12 cellular contexts compared by ENCODE assay signal in the genomic region with DNA sequence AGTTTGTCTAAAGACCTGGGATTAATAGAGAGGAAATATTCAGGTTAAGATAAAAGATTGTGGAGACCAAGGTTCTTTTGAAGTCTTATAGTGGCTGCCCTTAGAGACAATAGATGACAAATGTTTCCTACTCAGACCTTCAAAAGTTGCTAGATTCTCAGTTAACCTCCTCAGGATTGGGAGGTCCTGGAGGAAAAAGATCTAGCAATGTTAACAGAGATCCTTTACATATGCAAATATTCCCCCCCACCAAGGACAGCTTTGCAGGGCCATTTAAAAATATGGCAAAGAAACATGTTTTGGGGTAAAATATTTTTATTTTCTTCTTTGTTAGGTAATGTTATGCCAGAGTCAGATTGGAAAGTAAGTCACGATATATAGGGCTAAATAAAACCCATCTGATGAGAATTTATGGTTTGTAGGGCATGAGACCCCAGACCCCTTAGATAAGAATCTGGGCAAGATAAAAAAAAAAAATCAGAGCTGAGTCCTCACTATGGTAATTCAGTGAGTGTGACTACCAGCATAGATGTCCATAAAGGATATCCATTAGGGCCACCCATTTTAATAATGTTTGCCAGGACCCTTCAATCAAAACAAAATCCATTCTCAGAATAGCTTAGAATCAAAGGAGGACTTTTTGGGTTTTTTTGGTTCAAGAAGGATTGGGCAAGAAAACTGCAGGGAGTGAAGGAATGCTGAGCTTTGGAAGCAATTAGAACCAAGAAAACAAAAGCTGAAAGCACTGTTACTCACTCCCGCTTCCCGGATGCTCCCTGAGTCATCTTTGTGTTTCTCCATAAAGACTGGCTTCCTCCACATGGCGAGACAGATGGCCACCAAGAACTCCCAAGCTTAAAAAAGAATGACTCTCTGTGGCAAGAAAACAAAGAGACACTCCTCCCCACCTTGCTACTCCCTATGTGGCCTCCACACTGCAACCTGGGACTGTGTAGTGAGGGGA. TPM values are rescaled to one million over a fixed set of nuclear protein-coding genes. Genes with fewer than 3 reads are reported as not detected.
A peak's percentile ranks its signal among the peaks of the same experiment; 100 is the strongest.
DNase-seq lines count a peak whose midpoint lies in the region; FAIRE-seq and TF ChIP-seq lines count a peak whose summit lies in the region.
"Had no signal": no experiment of that assay in that cellular context is flagged by ENCODE, and none has a peak within 500 bp of the region (broad histone marks: within the 10 kb centered on the region; RNA-seq: fewer than 3 reads in every experiment).

No MANE protein-coding gene starts in this region.

- H3K27me3 Mint-ChIP-seq in chondrocyte (ENCODE audit: low read depth): peaks cover 5% of the 10 kb centered on the region

- peak overlapping the region; percentile 61 for H3K27ac ChIP-seq in smooth muscle cell (ENCODE audit: low read depth)

- peak; percentile 84 for FAIRE-seq in H54 (lab: Jason Lieb, UNC)

- TF ChIP-seq POLR2A in H54 (IDR thresholded peaks at IDR 0.05; ENCODE audit: low read depth, low read length): no peak

- H3K27me3 ChIP-seq in adipocyte (replicated peaks; ENCODE audit: control insufficient read depth, insufficient read depth, low read length) (no peaks in the 10 kb centered on the region), smooth muscle cell (ENCODE audit: low read depth) (no peaks in the 10 kb centered on the region)

- WGBS in smooth muscle cell (ENCODE audit: low lambda C conversion rate): 14% methylated on average over 4 of the region's 4 CpGs

- no peaks in the 10 kb centered on the region for H4K20me1 ChIP-seq in smooth muscle cell (ENCODE audit: low read depth)

- peaks cover 6% of the 10 kb centered on the region for H3K4me1 ChIP-seq in adipocyte (ENCODE audit: control insufficient read depth, insufficient read depth, low read length)
- peaks cover 6% of the 10 kb centered on the region for H3K4me1 ChIP-seq in smooth muscle cell (ENCODE audit: low read depth)

- H3K4me2 ChIP-seq in smooth muscle cell: peak overlapping the region; percentile 52

- DNase-seq in H54 (ENCODE audit: insufficient read length, low spot score) (peak; percentile 86), adipocyte (ENCODE audit: low read depth) (peak; percentile 90), glomerular visceral epithelial cell (ENCODE audit: extremely low spot score) (peak; percentile 68), smooth muscle cell (lab: John Stamatoyannopoulos, UW; ENCODE audit: unreplicated experiment) (no peak), T-helper 1 cell (no peak), GM19238 (ENCODE audit: insufficient read length, low spot score) (no peak), chondrocyte (ENCODE audit: low spot score) (no peak)
- DNase-seq: left colon, MV-4-11, RPMI8226 had no signal

- H3K27ac Mint-ChIP-seq in chondrocyte (ENCODE audit: unreplicated experiment): no peak overlapping the region

- no peaks in the 10 kb centered on the region for H3K79me2 ChIP-seq in smooth muscle cell (ENCODE audit: low read depth)

- H3K36me3 Mint-ChIP-seq in chondrocyte (ENCODE audit: low read depth): no peaks in the 10 kb centered on the region

- peak overlapping the region; percentile 47 for H2AFZ ChIP-seq in smooth muscle cell (ENCODE audit: low read depth)

- peaks cover 3% of the 10 kb centered on the region for H3K9me3 Mint-ChIP-seq in chondrocyte (ENCODE audit: low read depth)

- TF ChIP-seq CTCF in smooth muscle cell (IDR thresholded peaks at IDR 0.05; ENCODE audit: borderline replicate concordance, insufficient read depth, poor library complexity, severe bottlenecking) (no peak), chondrocyte (IDR thresholded peaks at IDR 0.05) (no peak)

- peak overlapping the region; percentile 4 for H3K9ac ChIP-seq in adipocyte (ENCODE audit: low read length)
- H3K9ac ChIP-seq in smooth muscle cell (ENCODE audit: low read depth): no peak overlapping the region

- peaks cover 5% of the 10 kb centered on the region for H3F3A ChIP-seq in smooth muscle cell (ENCODE audit: low read depth)

- no peak overlapping the region for H3K4me3 ChIP-seq in adipocyte (ENCODE audit: low read length)
- H3K4me3 ChIP-seq in smooth muscle cell: no peak overlapping the region
- H3K4me3 ChIP-seq: skin epidermis had no signal

- no peaks in the 10 kb centered on the region for H3K36me3 ChIP-seq in adipocyte (ENCODE audit: control insufficient read depth, insufficient read depth, low read length, severe bottlenecking)
- no peaks in the 10 kb centered on the region for H3K36me3 ChIP-seq in smooth muscle cell (ENCODE audit: low read depth)

- H3K4me1 Mint-ChIP-seq in chondrocyte (ENCODE audit: low read depth): peaks cover 7% of the 10 kb centered on the region

- no peaks in the 10 kb centered on the region for H3K9me3 ChIP-seq in adipocyte (ENCODE audit: control insufficient read depth, low read length)
- no peaks in the 10 kb centered on the region for H3K9me3 ChIP-seq in smooth muscle cell (replicated peaks; ENCODE audit: low read depth)

- no peak overlapping the region for H3K4me3 Mint-ChIP-seq in chondrocyte (ENCODE audit: unreplicated experiment)

RNA-seq across cellular contexts. Expression of a gene that starts 28.2 kb away (rescaled TPM):
- total RNA-seq in smooth muscle cell (not detected in 2 replicates), chondrocyte (not detected in 3 replicates)
- not detected in 2 replicates for polyA plus RNA-seq in smooth muscle cell
- total RNA-seq: cerebellum, left colon had no signal

RNA-seq across cellular contexts. Expression of a gene that starts 44.1 kb away (rescaled TPM):
- total RNA-seq in smooth muscle cell: 0.13 TPM in 1 of 2 replicates, not detected in the other
- polyA plus RNA-seq in smooth muscle cell: not detected in 2 replicates
- not detected in 3 replicates for total RNA-seq in chondrocyte
- total RNA-seq: cerebellum, left colon had no signal

RNA-seq across cellular contexts. Expression of a gene that starts 45.7 kb away (rescaled TPM):
- total RNA-seq in smooth muscle cell: not detected in 2 replicates
- polyA plus RNA-seq in smooth muscle cell: not detected in 2 replicates
- not detected in 3 replicates for total RNA-seq in chondrocyte
- total RNA-seq: cerebellum, left colon had no signal

Comparison
In these comparisons a context has a peak if more than half of its experiments do, and no peak if none do; other contexts are left out.
1. DNase-seq: peak in H54 (single experiment), adipocyte (single experiment) and glomerular visceral epithelial cell (single experiment); none in smooth muscle cell (single experiment), T-helper 1 cell (0 of 5), GM19238 (single experiment) and chondrocyte (single experiment).